Comparison of ENCODE assay signal across 18 cellular contexts in genomic region chr14:60510254-60510975, GRCh38. TPM values are rescaled to one million over a fixed set of nuclear protein-coding genes. Genes with fewer than 3 reads are reported as not detected.
DNase-seq lines count a peak whose midpoint lies in the region; ATAC-seq and TF ChIP-seq lines count a peak whose summit lies in the region.
"Had no signal": no experiment of that assay in that cellular context is flagged by ENCODE, and none has a peak within 500 bp of the region (broad histone marks: within the 10 kb centered on the region; RNA-seq: fewer than 3 reads in every experiment).

No MANE protein-coding gene starts in this region.

- H3K4me3 ChIP-seq in right cardiac atrium (ENCODE audit: low read length) (peak overlapping the region; percentile 7), heart left ventricle (no peak overlapping the region), ascending aorta (peak overlapping the region; percentile 9 to 29), lung (peak overlapping the region; percentile 20), thoracic aorta (peak overlapping the region; percentile 22)
- H3K4me3 ChIP-seq: K562, right atrium auricular region had no signal

- H3K36me3 ChIP-seq in heart left ventricle = no peaks in the 10 kb centered on the region
- H3K36me3 ChIP-seq in ascending aorta = no peaks in the 10 kb centered on the region
- no peaks in the 10 kb centered on the region for H3K36me3 ChIP-seq in lung (ENCODE audit: control insufficient read depth in 2 of 2, insufficient read depth in 2 of 2, low read length in 2 of 2)
- H3K36me3 ChIP-seq in thoracic aorta = no peaks in the 10 kb centered on the region
- H3K36me3 ChIP-seq: gastroesophageal sphincter, right atrium auricular region had no signal

- DNase-seq in right cardiac atrium = peak in 1 of 3 donors; percentile 25
- no peak for DNase-seq in heart left ventricle
- no peak for DNase-seq in ascending aorta (ENCODE audit: low spot score in 2 of 2)
- no peak for DNase-seq in lung (ENCODE audit: low spot score)
- DNase-seq in thoracic aorta (ENCODE audit: low spot score) = no peak
- no peak for DNase-seq in SW 1271 (lab: John Stamatoyannopoulos, UW)
- DNase-seq in NCI-H510A (lab: John Stamatoyannopoulos, UW) = no peak
- no peak for DNase-seq in kidney tubule cell (ENCODE audit: low spot score)
- DNase-seq: activated CD4-positive, alpha-beta T cell treated with anti-CD3 and anti-CD28 coated beads for 1 hour; activated naive CD4-positive, alpha-beta T cell; MV-4-11; SHP77 treated with DMSO at 0.1 percent for 48 hours; T1000 had no signal

- ATAC-seq in right cardiac atrium (no peak), heart left ventricle (no peak), lung (ENCODE audit: insufficient read depth, low FRiP score) (no peak), thoracic aorta (ENCODE audit: insufficient number of reproducible peaks, low FRiP score, low read depth) (no peak)
- ATAC-seq: gastroesophageal sphincter, K562 had no signal

- TF ChIP-seq POLR2A in heart left ventricle (IDR thresholded peaks at IDR 0.05) = no peak

- WGBS in right cardiac atrium = 4% methylated on average over 36 of the region's 36 CpGs
- WGBS in heart left ventricle, 4 donors = 2 to 3% (median 3%) methylated on average over 26 to 36 of the region's 36 CpGs
- 3 to 8% methylated on average over 36 of the region's 36 CpGs for WGBS in lung, 2 donors

- no peak overlapping the region for H3K27ac ChIP-seq in right cardiac atrium (ENCODE audit: low read length)
- no peak overlapping the region for H3K27ac ChIP-seq in heart left ventricle
- no peak overlapping the region for H3K27ac ChIP-seq in ascending aorta
- no peak overlapping the region for H3K27ac ChIP-seq in lung (ENCODE audit: low read depth in 1 of 2, low read length in 1 of 2)
- H3K27ac ChIP-seq in thoracic aorta = no peak overlapping the region
- H3K27ac ChIP-seq: epithelial cell of prostate, gastroesophageal sphincter, right atrium auricular region had no signal

- no peaks in the 10 kb centered on the region for H3K27me3 ChIP-seq in right cardiac atrium (ENCODE audit: control insufficient read depth, insufficient read depth)
- peaks cover 78 to 100% (median 100%) of the 10 kb centered on the region in 9 donors for H3K27me3 ChIP-seq in heart left ventricle
- H3K27me3 ChIP-seq in ascending aorta = peaks cover 28% of the 10 kb centered on the region
- H3K27me3 ChIP-seq in lung (ENCODE audit: control insufficient read depth, insufficient read depth) = peaks cover 18% of the 10 kb centered on the region
- peaks cover 41% of the 10 kb centered on the region for H3K27me3 ChIP-seq in thoracic aorta (replicated peaks; ENCODE audit: insufficient read depth)

- H3K9me3 ChIP-seq in right cardiac atrium (ENCODE audit: control insufficient read depth, low read length) = no peaks in the 10 kb centered on the region
- H3K9me3 ChIP-seq in heart left ventricle = no peaks in the 10 kb centered on the region
- H3K9me3 ChIP-seq in ascending aorta = no peaks in the 10 kb centered on the region
- peaks cover 0 to 18% of the 10 kb centered on the region in 2 donors for H3K9me3 ChIP-seq in lung (ENCODE audit: control insufficient read depth in 2 of 2, insufficient read depth in 1 of 2, low read length in 1 of 2)
- no peaks in the 10 kb centered on the region for H3K9me3 ChIP-seq in thoracic aorta
- H3K9me3 ChIP-seq: right atrium auricular region had no signal

- intact Hi-C loops in right cardiac atrium (cut with DNase I) (no loop called here), heart left ventricle (cut with DNase I) (no loop called here), ascending aorta (cut with DNase I) (no loop called here)

- no peak for TF ChIP-seq CTCF in heart left ventricle (IDR thresholded peaks at IDR 0.05)
- TF ChIP-seq CTCF in ascending aorta (IDR thresholded peaks at IDR 0.05) = no peak
- TF ChIP-seq CTCF in lung (IDR thresholded peaks at IDR 0.05; ENCODE audit: control extremely low read depth, extremely low read depth) = no peak
- TF ChIP-seq CTCF in thoracic aorta (IDR thresholded peaks at IDR 0.05) = no peak

- H3K4me1 ChIP-seq in right cardiac atrium (ENCODE audit: control insufficient read depth, insufficient read depth, low read length) = no peaks in the 10 kb centered on the region
- H3K4me1 ChIP-seq in heart left ventricle = peaks cover 0 to 51% (median 23%) of the 10 kb centered on the region in 12 donors
- H3K4me1 ChIP-seq in ascending aorta = peaks cover 4 to 19% of the 10 kb centered on the region in 2 donors
- peaks cover 0 to 18% of the 10 kb centered on the region in 2 donors for H3K4me1 ChIP-seq in lung (ENCODE audit: control insufficient read depth in 2 of 2, insufficient read depth in 2 of 2, low read length in 2 of 2)
- H3K4me1 ChIP-seq in thoracic aorta (ENCODE audit: control insufficient read depth in 1 of 2, low read depth in 2 of 2) = peaks cover 5 to 46% of the 10 kb centered on the region in 2 donors

RNA-seq across cellular contexts. Expression of gene SIX6, which starts 1.5 kb away (rescaled TPM):
- not detected for total RNA-seq in right cardiac atrium
- not detected for polyA plus RNA-seq in right cardiac atrium
- not detected for total RNA-seq in heart left ventricle
- polyA plus RNA-seq in heart left ventricle = not detected
- not detected for total RNA-seq in ascending aorta
- not detected for total RNA-seq in lung
- not detected for polyA plus RNA-seq in lung
- not detected for total RNA-seq in thoracic aorta
- total RNA-seq: Daoy, gastroesophageal sphincter, K562, right atrium auricular region had no signal
- polyA plus RNA-seq: K562 had no signal

RNA-seq across cellular contexts. Expression of gene C14orf39, which starts 24.6 kb away (rescaled TPM):
- total RNA-seq in right cardiac atrium = not detected
- not detected for polyA plus RNA-seq in right cardiac atrium
- not detected for total RNA-seq in heart left ventricle
- polyA plus RNA-seq in heart left ventricle = not detected
- 7.9 TPM for total RNA-seq in ascending aorta
- 1 to 10 TPM in 1 of 2 donors, under 1 TPM in 1; 0.64 to 1.1 TPM for total RNA-seq in lung
- under 1 TPM; 0.02 to 0.08 TPM for polyA plus RNA-seq in lung
- total RNA-seq in thoracic aorta = not detected
- total RNA-seq: right atrium auricular region had no signal

Comparison
In these comparisons a context has a peak if more than half of its experiments do, and no peak if none do; other contexts are left out.
1. H3K4me3 ChIP-seq: peak in right cardiac atrium (single experiment), ascending aorta (2 of 2), lung (single experiment) and thoracic aorta (single experiment); none in heart left ventricle (0 of 12).